Comparison of ENCODE assay signal across 18 cellular contexts in genomic region chr14:78152246-78153068, GRCh38. TPM values are rescaled to one million over a fixed set of nuclear protein-coding genes. Genes with fewer than 3 reads are reported as not detected.
DNase-seq lines count a peak whose midpoint lies in the region; ATAC-seq and TF ChIP-seq lines count a peak whose summit lies in the region.
"Had no signal": no experiment of that assay in that cellular context is flagged by ENCODE, and none has a peak within 500 bp of the region (broad histone marks: within the 10 kb centered on the region; RNA-seq: fewer than 3 reads in every experiment).

No MANE protein-coding gene starts in this region.

- H3K9me3 Mint-ChIP-seq in MCF 10A (ENCODE audit: unreplicated experiment), result no peaks in the 10 kb centered on the region
- H3K9me3 Mint-ChIP-seq: activated CD4-positive, alpha-beta memory T cell treated with anti-CD3 and anti-CD28 coated beads for 36 hours; activated T-cell treated with anti-CD3 and anti-CD28 coated beads, Interleukin-2, amount 50 U/mL, for 72 hours; CD8-positive, alpha-beta T cell had no signal

- dilution Hi-C loops in mammary epithelial cell (cut with HindIII; ENCODE audit: low sequenced_read_pairs), result no loop called here

- H3K27me3 ChIP-seq in mammary epithelial cell (ENCODE audit: insufficient read depth, low read length) (no peaks in the 10 kb centered on the region), testis (no peaks in the 10 kb centered on the region)
- H3K27me3 ChIP-seq: SJSA1 had no signal

- no peaks in the 10 kb centered on the region for H4K20me1 ChIP-seq in mammary epithelial cell (ENCODE audit: insufficient read depth, low read length)

- DNase-seq in MCF 10A (ENCODE audit: unreplicated experiment) (peak; percentile 52), mammary epithelial cell (no peak), NCI-H2081 (lab: John Stamatoyannopoulos, UW) (peak; percentile 99), SK-MEL-5 (ENCODE audit: low read depth, low spot score) (peak; percentile 22), GOT3 (lab: John Stamatoyannopoulos, UW) (no peak), testis (no peak)
- no peak for DNase-seq in activated effector memory CD4-positive, alpha-beta T cell treated with anti-CD3 and anti-CD28 coated beads, Interleukin-2, amount 50 U/mL, for 16 hours
- DNase-seq: activated CD4-positive, alpha-beta memory T cell treated with anti-CD3 and anti-CD28 coated beads for 36 hours; activated T-cell treated with anti-CD3 and anti-CD28 coated beads, Interleukin-2, amount 50 U/mL, for 72 hours; CD8-positive, alpha-beta T cell; effector memory CD4-positive, alpha-beta T cell; GF-D8; sigmoid colon; trophoblast cell had no signal

- no peaks in the 10 kb centered on the region for H3K36me3 Mint-ChIP-seq in MCF 10A (ENCODE audit: insufficient read depth, unreplicated experiment)
- H3K36me3 Mint-ChIP-seq: activated CD4-positive, alpha-beta memory T cell treated with anti-CD3 and anti-CD28 coated beads for 36 hours; CD8-positive, alpha-beta T cell had no signal

- H3K27ac ChIP-seq in mammary epithelial cell (ENCODE audit: insufficient read depth, low read depth, low read length) (no peak overlapping the region), testis (no peak overlapping the region)
- H3K27ac ChIP-seq: cardiac muscle cell, sigmoid colon, SJSA1 had no signal

- H3K9me3 ChIP-seq in mammary epithelial cell (replicated peaks; ENCODE audit: insufficient read depth, low read length) (no peaks in the 10 kb centered on the region), testis (no peaks in the 10 kb centered on the region)
- H3K9me3 ChIP-seq: sigmoid colon, SJSA1 had no signal

- no peak overlapping the region for H3K27ac Mint-ChIP-seq in MCF 10A (ENCODE audit: low read depth, unreplicated experiment)
- H3K27ac Mint-ChIP-seq: activated CD4-positive, alpha-beta memory T cell treated with anti-CD3 and anti-CD28 coated beads for 36 hours; activated T-cell treated with anti-CD3 and anti-CD28 coated beads, Interleukin-2, amount 50 U/mL, for 72 hours; CD8-positive, alpha-beta T cell had no signal

- CTCF ChIA-PET in MCF 10A (lab: Yijun Ruan, JAX), result interaction anchor here (0.6 to 1.4 kb wide), 4 partner anchors 24 to 291 kb away, joined by 3 to 7 read pairs (median 3); no protein-coding TSS in a partner anchor
- CTCF ChIA-PET in mammary epithelial cell (lab: Charles Lee; ENCODE audit: low non-redundant PET), result no interaction called here

- H3K4me2 ChIP-seq in mammary epithelial cell (ENCODE audit: insufficient read depth, low read depth, low read length), result no peak overlapping the region

- ATAC-seq in GM18867 (IDR thresholded peaks at IDR 0.05; ENCODE audit: unreplicated experiment), result no peak
- ATAC-seq: activated T-cell treated with anti-CD3 and anti-CD28 coated beads, Interleukin-2, amount 50 U/mL, for 72 hours; CD8-positive, alpha-beta T cell had no signal

- no peak for TF ChIP-seq CTCF in MCF 10A (IDR thresholded peaks at IDR 0.05; ENCODE audit: unreplicated experiment)
- TF ChIP-seq CTCF in mammary epithelial cell (conservative IDR thresholded peaks at IDR 0.05 in 1 of 2, IDR thresholded peaks at IDR 0.05 in 1 of 2; ENCODE audit: extremely low read depth in 1 of 2, insufficient read depth in 1 of 2, low read depth in 1 of 2, low read length in 2 of 2), result no peak
- TF ChIP-seq CTCF in testis (IDR thresholded peaks at IDR 0.05), result no peak

- H3K4me1 Mint-ChIP-seq in MCF 10A (ENCODE audit: insufficient read depth, unreplicated experiment), result peaks cover 10% of the 10 kb centered on the region

- H3K4me3 ChIP-seq in mammary epithelial cell (replicated peaks in 1 of 3; ENCODE audit: insufficient read depth in 1 of 3, low read depth in 2 of 3, low read length in 3 of 3) (no peak overlapping the region), testis (no peak overlapping the region)
- H3K4me3 ChIP-seq: cardiac muscle cell, sigmoid colon, SJSA1 had no signal

- no peak for TF ChIP-seq POLR2A in testis (IDR thresholded peaks at IDR 0.05)

- no peaks in the 10 kb centered on the region for H3K4me1 ChIP-seq in mammary epithelial cell (ENCODE audit: insufficient read depth, low read length)
- no peaks in the 10 kb centered on the region for H3K4me1 ChIP-seq in testis
- H3K4me1 ChIP-seq: sigmoid colon had no signal

- in situ Hi-C loops in mammary epithelial cell (cut with MboI; ENCODE audit: low sequenced_read_pairs in 2 of 2), result no loop called here
- in situ Hi-C loops in SK-MEL-5 (cut with HindIII; ENCODE audit: low pct_unique_long_range_greater_than_20kb, low sequenced_read_pairs), result no loop called here

- H2AFZ ChIP-seq in mammary epithelial cell (ENCODE audit: low read depth, low read length), result no peak overlapping the region

- no peak overlapping the region for H3K4me3 Mint-ChIP-seq in MCF 10A (ENCODE audit: unreplicated experiment)
- H3K4me3 Mint-ChIP-seq: activated CD4-positive, alpha-beta memory T cell treated with anti-CD3 and anti-CD28 coated beads for 36 hours; activated T-cell treated with anti-CD3 and anti-CD28 coated beads, Interleukin-2, amount 50 U/mL, for 72 hours; CD8-positive, alpha-beta T cell had no signal

- POLR2A ChIA-PET in MCF 10A (lab: Yijun Ruan, JAX), result no interaction called here

- H3K27me3 Mint-ChIP-seq in MCF 10A (ENCODE audit: insufficient read depth, unreplicated experiment), result peaks cover 53% of the 10 kb centered on the region

- H3K79me2 ChIP-seq in mammary epithelial cell (ENCODE audit: insufficient read depth, low read length), result no peaks in the 10 kb centered on the region

- no peaks in the 10 kb centered on the region for H3K36me3 ChIP-seq in mammary epithelial cell (ENCODE audit: insufficient read depth, low read length)
- H3K36me3 ChIP-seq in testis (ENCODE audit: low read depth, missing control alignments), result no peaks in the 10 kb centered on the region
- H3K36me3 ChIP-seq: cardiac muscle cell, sigmoid colon, SJSA1 had no signal

- intact Hi-C loops in MCF 10A (cut with micrococcal nuclease) (loop anchor here (2.0 kb wide), 2 partner anchors 130 to 290 kb away; no protein-coding TSS in a partner anchor), mammary epithelial cell (cut with micrococcal nuclease) (no loop called here), testis (cut with DNase I; ENCODE audit: low total_unique reads) (no loop called here)

- BruUV-seq in MCF 10A (replicated peaks; lab: Mats Ljungman, UMichigan), result no TSS peak
- BruUV-seq in mammary epithelial cell (replicated peaks; lab: Mats Ljungman, UMichigan), result no TSS peak

- H3K9ac ChIP-seq in mammary epithelial cell (ENCODE audit: insufficient read depth, low read length), result no peak overlapping the region

- 3% methylated on average over 10 of the region's 14 CpGs for WGBS in mammary epithelial cell (ENCODE audit: low coverage, missing lambda C conversion rate)
- WGBS in testis, 2 donors, result 51 to 53% methylated on average over 14 of the region's 14 CpGs

RNA-seq across cellular contexts. Expression of gene NRXN3, which starts 17.7 kb away (rescaled TPM):
- total RNA-seq in MCF 10A (2022) (not detected in 2 replicates), mammary epithelial cell (under 1 TPM; under 0.01 to 0.75 TPM), testis (1 to 10 TPM; 3.5 to 8.0 TPM)
- polyA plus RNA-seq in mammary epithelial cell (0.26 TPM), testis (ENCODE audit: insufficient read depth, low read depth, low replicate concordance) (3.9 TPM)
- 0.83 TPM for polyA minus RNA-seq in mammary epithelial cell
- total RNA-seq in SK-MEL-5 (2014; rRNA removed; shearing (Covaris generic)), result 0.03 and 1.4 TPM in 2 replicates
- 1.8 and 4.0 TPM in 2 replicates for polyA plus RNA-seq in SK-MEL-5 (2015; cell fraction: cytosol; rRNA removed)
- polyA plus RNA-seq in SK-MEL-5 (2015; cell fraction: nucleus; rRNA removed), result 4.0 and 4.1 TPM in 2 replicates
- total RNA-seq: activated CD4-positive, alpha-beta memory T cell treated with anti-CD3 and anti-CD28 coated beads for 36 hours; activated T-cell treated with anti-CD3 and anti-CD28 coated beads, Interleukin-2, amount 50 U/mL, for 72 hours; CD8-positive, alpha-beta T cell; OCI-LY7 had no signal

Comparison
In these comparisons a context has a peak if more than half of its experiments do, and no peak if none do; other contexts are left out.
1. DNase-seq: peak in MCF 10A (single experiment), NCI-H2081 (2 of 2) and SK-MEL-5 (single experiment); none in mammary epithelial cell (single experiment), GOT3 (single experiment), activated effector memory CD4-positive, alpha-beta T cell treated with anti-CD3 and anti-CD28 coated beads, Interleukin-2, amount 50 U/mL, for 16 hours (single experiment) and testis (single experiment).